ENCODE assay signal across 16 cellular contexts in the genomic region with DNA sequence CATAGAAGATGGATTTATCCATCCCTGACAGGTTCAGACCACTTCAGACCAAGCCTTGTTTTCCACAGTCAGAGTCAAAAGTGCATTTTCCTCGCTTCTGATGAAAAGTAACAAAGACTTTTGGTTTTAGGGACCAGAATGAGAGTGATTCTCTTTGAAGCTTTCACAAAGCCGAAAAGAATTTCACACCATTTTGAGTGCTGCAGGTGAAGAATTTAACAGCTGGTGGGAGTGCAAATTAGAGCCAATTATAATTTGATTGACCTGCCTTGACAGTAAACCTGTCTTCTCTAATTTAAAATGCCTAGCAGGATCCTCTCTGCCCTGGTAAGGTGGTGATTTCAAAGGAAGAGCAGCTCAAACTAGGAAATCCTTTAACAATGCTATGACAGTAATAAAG.
DNase-seq lines count a peak whose midpoint lies in the region; ATAC-seq and TF ChIP-seq lines count a peak whose summit lies in the region.
"Had no signal": no experiment of that assay in that cellular context is flagged by ENCODE, and none has a peak within 500 bp of the region (broad histone marks: within the 10 kb centered on the region; RNA-seq: fewer than 3 reads in every experiment).

No MANE protein-coding gene starts in this region.

- ATAC-seq in IMR-90 (ENCODE audit: low read depth), result no peak
- ATAC-seq: CD8-positive, alpha-beta T cell; K562 had no signal

- no peak overlapping the region for H2AFZ ChIP-seq in IMR-90 (replicated peaks; ENCODE audit: low read length, poor library complexity)

- TF ChIP-seq CTCF in IMR-90 (conservative IDR thresholded peaks at IDR 0.05; ENCODE audit: low read depth, low read length) (no peak), endodermal cell (conservative IDR thresholded peaks at IDR 0.05) (no peak)

- H4K5ac ChIP-seq in IMR-90 (ENCODE audit: low read depth, low read length), result no peak overlapping the region

- peak overlapping the region; percentile 24; the same call in 1 of the 2 replicates for H2BK20ac ChIP-seq in IMR-90 (ENCODE audit: low read depth, low read length)

- H3K9me1 ChIP-seq in IMR-90 (ENCODE audit: insufficient read depth, low read length), result peaks cover 8% of the 10 kb centered on the region; the same call in 1 of the 2 replicates

- H3K4ac ChIP-seq in IMR-90 (ENCODE audit: low read depth, low read length), result no peak overlapping the region

- H3K4me1 ChIP-seq in IMR-90 (ENCODE audit: control insufficient read depth, insufficient read depth, low read length) (peaks cover 7% of the 10 kb centered on the region), endodermal cell (ENCODE audit: control insufficient read depth, insufficient read depth, low read length) (peaks cover 7% of the 10 kb centered on the region)
- H3K4me1 ChIP-seq: BLaER1 treated with 17β-estradiol and CSF1 and Interleukin-3, amounts not matched to agents 10 nM and 100 nM had no signal

- H4K8ac ChIP-seq in IMR-90 (ENCODE audit: low read depth in 2 of 2, low read length in 2 of 2), result no peak overlapping the region

- peaks cover 8% of the 10 kb centered on the region for H3K9me3 ChIP-seq in IMR-90 (ENCODE audit: control insufficient read depth, insufficient read depth, low read length)
- peaks cover 44% of the 10 kb centered on the region for H3K9me3 ChIP-seq in endodermal cell (ENCODE audit: control insufficient read depth, low read length)

- CTCF ChIA-PET in IMR-90 (lab: Yijun Ruan, JAX), result interaction anchor here (1.3 kb wide), 1 partner anchor 100 kb away, joined by 3 read pairs; no protein-coding TSS in a partner anchor

- no peak overlapping the region for H3K4me3 Mint-ChIP-seq in endodermal cell
- H3K4me3 Mint-ChIP-seq: B cell; CD8-positive, alpha-beta T cell had no signal

- H2BK15ac ChIP-seq in IMR-90 (ENCODE audit: low read depth, low read length), result no peak overlapping the region

- H3K9ac ChIP-seq in IMR-90 (ENCODE audit: low read depth, low read length), result no peak overlapping the region
- no peak overlapping the region for H3K9ac ChIP-seq in endodermal cell (ENCODE audit: extremely low read depth, low read length, poor library complexity, severe bottlenecking)
- H3K9ac ChIP-seq: BLaER1 treated with 17β-estradiol and CSF1 and Interleukin-3, amounts not matched to agents 10 nM and 100 nM had no signal

- peaks cover 11% of the 10 kb centered on the region for H3K4me1 Mint-ChIP-seq in endodermal cell
- H3K4me1 Mint-ChIP-seq: B cell had no signal

- no peak overlapping the region for H3K23ac ChIP-seq in IMR-90 (ENCODE audit: low read depth, low read length)

- H2AK9ac ChIP-seq in IMR-90 (replicated peaks; ENCODE audit: low read depth, low read length, poor library complexity), result no peak overlapping the region

- H3K4me3 ChIP-seq in IMR-90 (ENCODE audit: insufficient read depth, low read depth, low read length) (no peak overlapping the region), endodermal cell (ENCODE audit: low read length) (peak overlapping the region; percentile 61)
- H3K4me3 ChIP-seq: BLaER1 treated with 17β-estradiol and CSF1 and Interleukin-3, amounts not matched to agents 10 nM and 100 nM; K562 had no signal

- H3K27ac Mint-ChIP-seq in endodermal cell, result no peak overlapping the region
- H3K27ac Mint-ChIP-seq: B cell; CD8-positive, alpha-beta T cell had no signal

- no CpG with 5 or more reads among the region's 2 CpGs for WGBS in IMR-90 (ENCODE audit: extremely low coverage in 2 of 2, insufficient read length in 1 of 2), 2 experiments
- 34 to 42% methylated on average over 2 of the region's 2 CpGs for WGBS in endodermal cell (ENCODE audit: insufficient coverage in 1 of 2, insufficient read length in 1 of 2), 2 experiments

- H3K79me1 ChIP-seq in IMR-90 (ENCODE audit: low read depth in 1 of 2, low read length in 2 of 2), result no peaks in the 10 kb centered on the region

- peaks cover 5% of the 10 kb centered on the region; the same call in 1 of the 2 replicates for H4K20me1 ChIP-seq in IMR-90 (ENCODE audit: insufficient read depth, low read length)
- H4K20me1 ChIP-seq: BLaER1 treated with 17β-estradiol and CSF1 and Interleukin-3, amounts not matched to agents 10 nM and 100 nM had no signal

- POLR2A ChIA-PET in IMR-90 (lab: Charles Lee; ENCODE audit: unreplicated experiment), result no interaction called here

- no peak for TF ChIP-seq POLR2A in IMR-90 (IDR thresholded peaks at IDR 0.05; ENCODE audit: low read depth, low read length)

- H2BK120ac ChIP-seq in IMR-90 (ENCODE audit: low read depth, low read length), result peak overlapping the region; percentile 49; the same call in 1 of the 2 replicates

- DNase-seq in ELF-1 (ENCODE audit: low read depth, low spot score) (peak; percentile 10), IMR-90 (no peak), endodermal cell (peak; percentile 63), putamen (ENCODE audit: low spot score) (peak; percentile 65), NCI-H2171 (lab: John Stamatoyannopoulos, UW) (no peak), middle frontal gyrus (ENCODE audit: extremely low spot score, low spot score) (no peak)
- DNase-seq: CD8-positive, alpha-beta T cell; COR-L47; DMS53; DND-41; EL; HCEC 1CT had no signal

- no peak for TF ChIP-seq RAD21 in IMR-90 (IDR thresholded peaks at IDR 0.05; ENCODE audit: low read length)

- H2AK5ac ChIP-seq in IMR-90 (ENCODE audit: low read depth, low read length), result no peak overlapping the region

- intact Hi-C loops in IMR-90 (cut with micrococcal nuclease), result no loop called here

- H3K36me3 Mint-ChIP-seq in endodermal cell (ENCODE audit: low read depth), result peaks cover 8% of the 10 kb centered on the region
- H3K36me3 Mint-ChIP-seq: CD8-positive, alpha-beta T cell had no signal

- H4K91ac ChIP-seq in IMR-90 (ENCODE audit: insufficient read depth, low read depth, low read length), result no peak overlapping the region

- peaks cover 38% of the 10 kb centered on the region for H3K9me3 Mint-ChIP-seq in endodermal cell

- no peak overlapping the region for H2BK5ac ChIP-seq in IMR-90 (ENCODE audit: low read depth, low read length, poor library complexity, severe bottlenecking)

- peaks cover 5% of the 10 kb centered on the region for H3K27me3 Mint-ChIP-seq in endodermal cell (ENCODE audit: insufficient read depth)

- dilution Hi-C loops in IMR-90 (cut with HindIII; ENCODE audit: low sequenced_read_pairs, unreplicated experiment), result no loop called here

- no peak overlapping the region; the same call in 1 of the 2 replicates for H3K14ac ChIP-seq in IMR-90 (replicated peaks; ENCODE audit: low read depth, low read length)

- no peak overlapping the region for H3K27ac ChIP-seq in IMR-90 (ENCODE audit: insufficient read depth, low read length)
- no peak overlapping the region for H3K27ac ChIP-seq in endodermal cell (ENCODE audit: low read depth, low read length)
- H3K27ac ChIP-seq: BLaER1 treated with 17β-estradiol and CSF1 and Interleukin-3, amounts not matched to agents 10 nM and 100 nM; HL-60 had no signal

- no peak overlapping the region for H3K18ac ChIP-seq in IMR-90 (ENCODE audit: low read depth, low read length)

- no peak overlapping the region for H3K4me2 ChIP-seq in IMR-90 (ENCODE audit: low read depth, low read length)
- H3K4me2 ChIP-seq: BLaER1 treated with 17β-estradiol and CSF1 and Interleukin-3, amounts not matched to agents 10 nM and 100 nM had no signal

- H3K56ac ChIP-seq in IMR-90 (ENCODE audit: extremely low read depth, insufficient read depth, low read length), result no peak overlapping the region

- in situ Hi-C loops in IMR-90 (cut with MboI; ENCODE audit: low sequenced_read_pairs), result no loop called here

- BruUV-seq in IMR-90 (replicated peaks; lab: Mats Ljungman, UMichigan), result no TSS peak

- peaks cover 4% of the 10 kb centered on the region; the same call in 1 of the 2 replicates for H3K27me3 ChIP-seq in IMR-90 (ENCODE audit: control insufficient read depth, insufficient read depth, low read length)
- no peaks in the 10 kb centered on the region for H3K27me3 ChIP-seq in endodermal cell (ENCODE audit: control insufficient read depth, insufficient read depth, low read length, poor library complexity, severe bottlenecking)
- H3K27me3 ChIP-seq: BLaER1 treated with 17β-estradiol and CSF1 and Interleukin-3, amounts not matched to agents 10 nM and 100 nM had no signal

- H3K36me3 ChIP-seq in IMR-90 (ENCODE audit: control insufficient read depth, insufficient read depth, low read length) (no peaks in the 10 kb centered on the region), endodermal cell (ENCODE audit: control insufficient read depth, insufficient read depth, low read length) (no peaks in the 10 kb centered on the region)
- H3K36me3 ChIP-seq: BLaER1 treated with 17β-estradiol and CSF1 and Interleukin-3, amounts not matched to agents 10 nM and 100 nM had no signal

TF ChIP-seq in IMR-90, 13 proteins besides CTCF, POLR2A, EP300 and RAD21 (continues in another document):
- TF ChIP-seq FOS (IDR thresholded peaks at IDR 0.05; ENCODE audit: low read depth, low read length) (no peak), RFX5 (IDR thresholded peaks at IDR 0.05; ENCODE audit: low read depth, low read length) (no peak), BHLHE40 (IDR thresholded peaks at IDR 0.05; ENCODE audit: low read depth, low read length) (no peak), USF2 (IDR thresholded peaks at IDR 0.05; ENCODE audit: low read depth, low read length) (no peak), SMC3 (IDR thresholded peaks at IDR 0.05; ENCODE audit: low read depth, low read length) (no peak), MAFK (IDR thresholded peaks at IDR 0.05; ENCODE audit: low read depth, low read length) (no peak), MAZ (IDR thresholded peaks at IDR 0.05; ENCODE audit: borderline replicate concordance, low read depth, low read length) (no peak), MXI1 (IDR thresholded peaks at IDR 0.05; ENCODE audit: borderline replicate concordance, low read depth, low read length) (no peak), NFE2L2 (IDR thresholded peaks at IDR 0.05; ENCODE audit: low read depth, low read length) (no peak)
- TF ChIP-seq, protein P1, sequence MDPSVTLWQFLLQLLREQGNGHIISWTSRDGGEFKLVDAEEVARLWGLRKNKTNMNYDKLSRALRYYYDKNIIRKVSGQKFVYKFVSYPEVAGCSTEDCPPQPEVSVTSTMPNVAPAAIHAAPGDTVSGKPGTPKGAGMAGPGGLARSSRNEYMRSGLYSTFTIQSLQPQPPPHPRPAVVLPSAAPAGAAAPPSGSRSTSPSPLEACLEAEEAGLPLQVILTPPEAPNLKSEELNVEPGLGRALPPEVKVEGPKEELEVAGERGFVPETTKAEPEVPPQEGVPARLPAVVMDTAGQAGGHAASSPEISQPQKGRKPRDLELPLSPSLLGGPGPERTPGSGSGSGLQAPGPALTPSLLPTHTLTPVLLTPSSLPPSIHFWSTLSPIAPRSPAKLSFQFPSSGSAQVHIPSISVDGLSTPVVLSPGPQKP (IDR thresholded peaks at IDR 0.05; ENCODE audit: borderline replicate concordance, low read depth, low read length), result no peak

Comparison
In these comparisons a context has a peak if more than half of its experiments do, and no peak if none do; other contexts are left out.
1. DNase-seq: peak in ELF-1 (single experiment), endodermal cell (single experiment) and putamen (single experiment); none in IMR-90 (single experiment), NCI-H2171 (single experiment) and middle frontal gyrus (single experiment).